ENCODE assay signal across 15 cellular contexts in genomic region chr13:42649761-42650289, GRCh38.
"Had no signal": no experiment of that assay in that cellular context is flagged by ENCODE, and none has a peak within 500 bp of the region (broad histone marks: within the 10 kb centered on the region; RNA-seq: fewer than 3 reads in every experiment).

No MANE protein-coding gene starts in this region.

- H3K4me2 ChIP-seq: neural progenitor cell had no signal

- H3K27ac Mint-ChIP-seq: activated naive CD4-positive, alpha-beta T cell treated with anti-CD3 and anti-CD28 coated beads for 36 hours; activated T-helper 17 cell treated with anti-CD3 and anti-CD28 coated beads, Interleukin-2, amount 50 U/mL, for 72 hours; neural progenitor cell had no signal

- H3K4me1 ChIP-seq: colonic mucosa, gastrocnemius medialis, heart right ventricle, sigmoid colon, suprapubic skin, upper lobe of left lung had no signal

- H2AFZ ChIP-seq: neural progenitor cell had no signal

- H3K27ac ChIP-seq: colonic mucosa, gastrocnemius medialis, heart right ventricle, neural progenitor cell, ovary, sigmoid colon, suprapubic skin, upper lobe of left lung had no signal

- H3K4me3 Mint-ChIP-seq: activated naive CD4-positive, alpha-beta T cell treated with anti-CD3 and anti-CD28 coated beads for 36 hours; activated T-helper 17 cell treated with anti-CD3 and anti-CD28 coated beads, Interleukin-2, amount 50 U/mL, for 72 hours; neural progenitor cell had no signal

- H3K36me3 ChIP-seq: colonic mucosa, gastrocnemius medialis, heart right ventricle, neural progenitor cell, ovary, sigmoid colon, suprapubic skin, upper lobe of left lung had no signal

- H3K36me3 Mint-ChIP-seq: neural progenitor cell had no signal

- H3K9ac ChIP-seq: neural progenitor cell had no signal

- H3K9me3 ChIP-seq: colonic mucosa, gastrocnemius medialis, heart right ventricle, ovary, sigmoid colon, suprapubic skin, upper lobe of left lung had no signal

- DNase-seq: activated CD4-positive, alpha-beta T cell treated with anti-CD3 and anti-CD28 coated beads, Interleukin-2, amount 50 U/mL, for 1 hour; activated naive CD4-positive, alpha-beta T cell treated with anti-CD3 and anti-CD28 coated beads for 36 hours; activated T-cell treated with anti-CD3 and anti-CD28 coated beads for 4 hours; colonic mucosa; gastrocnemius medialis; heart right ventricle; left ventricle myocardium superior; ovary; sigmoid colon; stimulated activated CD4-positive, alpha-beta T cell treated with anti-CD3 and anti-CD28 coated beads, Interleukin-12 subunit alpha, Interleukin-12 subunit beta, amount 100 ng/mL, for 4 hours; stimulated activated naive CD4-positive, alpha-beta T cell treated with Interleukin-2 at 50 U/mL for 16 hours; upper lobe of left lung had no signal

- H3K9me3 Mint-ChIP-seq: activated naive CD4-positive, alpha-beta T cell treated with anti-CD3 and anti-CD28 coated beads for 36 hours; activated T-helper 17 cell treated with anti-CD3 and anti-CD28 coated beads, Interleukin-2, amount 50 U/mL, for 72 hours; neural progenitor cell had no signal

- H3K4me3 ChIP-seq: colonic mucosa, gastrocnemius medialis, heart right ventricle, neural progenitor cell, ovary, sigmoid colon, suprapubic skin, upper lobe of left lung had no signal

- H3K27me3 ChIP-seq: colonic mucosa, neural progenitor cell, ovary, sigmoid colon, suprapubic skin, upper lobe of left lung had no signal

- H3K4me1 Mint-ChIP-seq: activated T-helper 17 cell treated with anti-CD3 and anti-CD28 coated beads, Interleukin-2, amount 50 U/mL, for 72 hours; neural progenitor cell had no signal
